26 cellular contexts compared by ENCODE assay signal in the genomic region with DNA sequence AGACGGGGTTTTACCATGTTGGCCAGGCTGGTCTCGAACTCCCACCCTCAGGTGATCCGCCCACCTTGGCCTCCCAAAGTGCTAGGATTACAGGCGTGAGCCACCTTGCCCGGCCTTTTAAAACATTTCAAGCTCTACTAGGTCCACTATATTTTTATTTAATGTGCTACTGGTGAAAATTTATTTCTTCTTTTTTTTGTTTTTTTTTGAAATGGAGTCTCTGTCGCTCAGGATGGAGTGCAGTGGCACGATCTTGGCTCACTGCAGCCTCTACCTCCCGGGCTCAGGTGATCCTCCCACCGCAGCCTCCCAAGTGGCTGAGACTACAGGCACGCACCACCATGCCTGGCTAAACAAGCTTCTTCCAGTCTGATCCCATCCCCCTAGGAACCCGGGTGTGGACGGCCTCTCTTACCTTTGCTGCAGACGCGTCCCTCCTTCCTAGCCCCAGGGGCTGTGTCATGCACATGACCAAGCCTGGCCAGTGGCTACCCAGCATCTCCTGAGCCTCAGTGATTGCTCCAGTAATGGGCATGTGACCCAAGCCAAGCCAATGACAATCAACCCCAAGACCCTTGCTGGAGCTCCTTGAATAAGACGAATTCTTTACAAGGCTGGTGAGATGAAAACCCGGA. TPM values are rescaled to one million over a fixed set of nuclear protein-coding genes. Genes with fewer than 3 reads are reported as not detected.
DNase-seq lines count a peak whose midpoint lies in the region; ATAC-seq and TF ChIP-seq lines count a peak whose summit lies in the region.
"Had no signal": no experiment of that assay in that cellular context is flagged by ENCODE, and none has a peak within 500 bp of the region (broad histone marks: within the 10 kb centered on the region; RNA-seq: fewer than 3 reads in every experiment).

No MANE protein-coding gene starts in this region.

- H3K9me2 ChIP-seq in DOHH2 (replicated peaks; ENCODE audit: control insufficient read depth, low read length): no peaks in the 10 kb centered on the region

- H3K27me3 ChIP-seq in DOHH2 (ENCODE audit: control insufficient read depth, low read length): no peaks in the 10 kb centered on the region
- H3K27me3 ChIP-seq in foreskin keratinocyte: no peaks in the 10 kb centered on the region
- H3K27me3 ChIP-seq in suprapubic skin: no peaks in the 10 kb centered on the region
- H3K27me3 ChIP-seq: cardiac muscle cell had no signal

- H3K4me1 Mint-ChIP-seq in T-helper 17 cell: peaks cover 34% of the 10 kb centered on the region

- WGBS in suprapubic skin: 91% methylated on average over 15 of the region's 16 CpGs

- TF ChIP-seq EP300 in suprapubic skin (IDR thresholded peaks at IDR 0.05): no peak

- H3K4me2 ChIP-seq in DOHH2 (ENCODE audit: low read length): peak overlapping the region; percentile 85

- H4K20me1 ChIP-seq in DOHH2 (ENCODE audit: control insufficient read depth, insufficient read depth, low read depth, low read length): no peaks in the 10 kb centered on the region

- no peaks in the 10 kb centered on the region for H3K36me3 ChIP-seq in DOHH2 (ENCODE audit: control insufficient read depth, low read length)
- no peaks in the 10 kb centered on the region for H3K36me3 ChIP-seq in suprapubic skin
- H3K36me3 ChIP-seq: cardiac muscle cell had no signal

- H3K9me3 ChIP-seq in DOHH2 (ENCODE audit: control insufficient read depth, insufficient read depth, low read length) (no peaks in the 10 kb centered on the region), T-helper 17 cell (ENCODE audit: control insufficient read depth, low read length, poor library complexity, severe bottlenecking) (no peaks in the 10 kb centered on the region), suprapubic skin (no peaks in the 10 kb centered on the region)

- peak overlapping the region; percentile 21; the same call in 1 of the 2 replicates for H3K4me3 ChIP-seq in DOHH2 (ENCODE audit: low read length)
- H3K4me3 ChIP-seq in suprapubic skin: no peak overlapping the region
- H3K4me3 ChIP-seq in coronary artery: no peak overlapping the region
- H3K4me3 ChIP-seq: cardiac muscle cell, smooth muscle cell had no signal

- TF ChIP-seq POLR2A in suprapubic skin (IDR thresholded peaks at IDR 0.05): no peak

- H3K36me3 Mint-ChIP-seq in T-helper 17 cell (ENCODE audit: low read depth): no peaks in the 10 kb centered on the region
- H3K36me3 Mint-ChIP-seq: CD8-positive, alpha-beta T cell; stimulated activated effector memory CD8-positive, alpha-beta T cell treated with anti-CD3 and anti-CD28 coated beads, Interleukin-12 subunit alpha, Interleukin-12 subunit beta, amount 100 ng/mL, for 72 hours had no signal

- H3K27ac ChIP-seq in DOHH2 (ENCODE audit: low read depth, low read length) (peak overlapping the region; percentile 98), foreskin keratinocyte (peak overlapping the region; percentile 91), suprapubic skin (peak overlapping the region; percentile 71), coronary artery (peak overlapping the region in 1 of 2 donors; percentile 62)
- H3K27ac ChIP-seq: cardiac muscle cell had no signal

- H3K4me1 ChIP-seq in DOHH2 (ENCODE audit: control insufficient read depth, low read length) (peaks cover 98% of the 10 kb centered on the region), foreskin keratinocyte (peaks cover 13% of the 10 kb centered on the region), suprapubic skin (peaks cover 53% of the 10 kb centered on the region)

- DNase-seq in T-helper 17 cell (no peak), foreskin keratinocyte (no peak), suprapubic skin (ENCODE audit: low spot score in 2 of 2) (no peak), coronary artery (ENCODE audit: low spot score) (no peak)
- DNase-seq in stimulated activated CD4-positive, alpha-beta T cell treated with anti-CD3 and anti-CD28 coated beads, Interleukin-1b, Interleukin-23, amount 100 ng/mL, for 48 hours: no peak
- DNase-seq: activated CD4-positive, alpha-beta T cell treated with anti-CD3 and anti-CD28 coated beads, Interleukin-2, amount 50 U/mL, for 48 hours; activated CD4-positive, CD25-positive, alpha-beta regulatory T cell; activated CD8-positive, alpha-beta memory T cell treated with anti-CD3 and anti-CD28 coated beads, Interleukin-2, amount 50 U/mL, for 4 hours; activated naive CD4-positive, alpha-beta T cell treated with anti-CD3 and anti-CD28 coated beads, Interleukin-2, amount 50 U/mL, for 16 hours; CD8-positive, alpha-beta T cell; dermis blood vessel endothelial cell; DMS153; glutamatergic neuron; NCI-H1048; NCI-H187 treated with DMSO at 0.1 percent for 48 hours; NCI-H345; NCI-H774; occipital lobe; stimulated activated CD4-positive, alpha-beta T cell treated with anti-CD3 and anti-CD28 coated beads, Interleukin-2, amount 100 ng/mL, for 48 hours; T1000 had no signal

- peaks cover 61% of the 10 kb centered on the region for H3F3A ChIP-seq in DOHH2 (ENCODE audit: control insufficient read depth, insufficient read depth)

- no peak overlapping the region for H3K4me3 Mint-ChIP-seq in T-helper 17 cell
- H3K4me3 Mint-ChIP-seq: CD8-positive, alpha-beta T cell; stimulated activated effector memory CD8-positive, alpha-beta T cell treated with anti-CD3 and anti-CD28 coated beads, Interleukin-12 subunit alpha, Interleukin-12 subunit beta, amount 100 ng/mL, for 72 hours had no signal

- H3K27me3 Mint-ChIP-seq in T-helper 17 cell: no peaks in the 10 kb centered on the region

- no peak for TF ChIP-seq CTCF in DOHH2 (IDR thresholded peaks at IDR 0.05; ENCODE audit: low read depth, low read length, poor library complexity, severe bottlenecking)
- no peak for TF ChIP-seq CTCF in foreskin keratinocyte (conservative IDR thresholded peaks at IDR 0.05)
- no peak for TF ChIP-seq CTCF in suprapubic skin (IDR thresholded peaks at IDR 0.05)
- TF ChIP-seq CTCF in coronary artery (IDR thresholded peaks at IDR 0.05): no peak

- H3K27ac Mint-ChIP-seq in T-helper 17 cell: peak overlapping the region; percentile 24
- H3K27ac Mint-ChIP-seq: CD8-positive, alpha-beta T cell had no signal

- no peak for ATAC-seq in T-helper 17 cell
- no peak for ATAC-seq in foreskin keratinocyte
- no peak for ATAC-seq in GM21390 (IDR thresholded peaks at IDR 0.05; ENCODE audit: unreplicated experiment)
- ATAC-seq: CD8-positive, alpha-beta T cell; Right ventricle myocardium inferior; stimulated activated effector memory CD8-positive, alpha-beta T cell treated with anti-CD3 and anti-CD28 coated beads, Interleukin-12 subunit alpha, Interleukin-12 subunit beta, amount 100 ng/mL, for 72 hours had no signal

- no peaks in the 10 kb centered on the region for H3K79me2 ChIP-seq in DOHH2 (ENCODE audit: control insufficient read depth, low read length)

RNA-seq across cellular contexts. Expression of a gene that starts 40.1 kb away (rescaled TPM):
- 100 to 1,000 TPM in 1 of 2 donors, 10 to 100 TPM in 1; 93.1 to 155 TPM for total RNA-seq in T-helper 17 cell
- total RNA-seq in foreskin keratinocyte: 91.8 and 109 TPM in 2 replicates
- 83.9 and 86.1 TPM in 2 replicates for polyA plus RNA-seq in foreskin keratinocyte
- 10 to 100 TPM; 48.8 to 82.2 (median 72.8) TPM for total RNA-seq in suprapubic skin

RNA-seq across cellular contexts. Expression of a gene that starts 41.5 kb away (rescaled TPM):
- total RNA-seq in T-helper 17 cell (10 to 100 TPM; 27.8 to 89.7 TPM), foreskin keratinocyte (11.5 and 14.2 TPM in 2 replicates), suprapubic skin (10 to 100 TPM; 17.0 to 32.7 (median 24.6) TPM)
- 7.9 and 11.4 TPM in 2 replicates for polyA plus RNA-seq in foreskin keratinocyte
